ENCODE assay signal across 10 cellular contexts in the genomic region with DNA sequence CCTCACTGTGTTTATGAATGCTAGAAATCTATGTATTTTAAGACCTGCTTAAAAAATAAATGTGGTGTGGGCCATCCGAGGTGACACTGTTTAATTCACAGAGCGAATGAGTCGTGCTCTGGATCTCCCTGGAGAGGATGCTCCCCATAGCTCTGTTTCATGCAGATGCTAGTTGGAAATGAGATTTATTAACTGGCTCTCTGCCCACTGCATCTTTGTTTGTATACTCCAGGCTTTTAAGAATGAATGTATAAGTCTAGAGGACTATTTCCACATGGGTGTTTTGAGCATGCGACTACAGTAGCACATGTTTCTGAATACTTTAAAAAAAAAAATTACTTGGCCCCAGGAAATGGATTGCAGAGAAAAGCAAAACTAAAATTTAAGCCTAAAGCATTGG. TPM values are rescaled to one million over a fixed set of nuclear protein-coding genes. Genes with fewer than 3 reads are reported as not detected.
DNase-seq lines count a peak whose midpoint lies in the region; ATAC-seq and TF ChIP-seq lines count a peak whose summit lies in the region.
"Had no signal": no experiment of that assay in that cellular context is flagged by ENCODE, and none has a peak within 500 bp of the region (broad histone marks: within the 10 kb centered on the region; RNA-seq: fewer than 3 reads in every experiment).

No MANE protein-coding gene starts in this region.

- H3K9me3 ChIP-seq in AG04450 (ENCODE audit: control insufficient read depth, insufficient read depth, low read length) (no peaks in the 10 kb centered on the region), OCI-LY3 (ENCODE audit: insufficient read depth, low read length) (no peaks in the 10 kb centered on the region), hepatocyte (ENCODE audit: low read depth) (no peaks in the 10 kb centered on the region)

- H3K79me1 ChIP-seq in mesendoderm (ENCODE audit: low read length), result peaks cover 11% of the 10 kb centered on the region

- no peak overlapping the region for H4K5ac ChIP-seq in mesendoderm (ENCODE audit: low read length)

- CTCF ChIA-PET in AG04450 (lab: Charles Lee), result interaction anchor here (0.6 to 1.5 kb wide), 3 partner anchors 76 to 192 kb away, joined by 3 to 5 read pairs (median 3); no protein-coding TSS in a partner anchor

- H3K27ac ChIP-seq in AG04450 (ENCODE audit: low read depth, low read length), result no peak overlapping the region
- H3K27ac ChIP-seq in OCI-LY3 (ENCODE audit: low read length), result no peak overlapping the region
- no peak overlapping the region for H3K27ac ChIP-seq in hepatocyte
- no peak overlapping the region for H3K27ac ChIP-seq in mesendoderm (ENCODE audit: low read depth, low read length)
- H3K27ac ChIP-seq: WERI-Rb-1 had no signal

- ATAC-seq in HG02642 (IDR thresholded peaks at IDR 0.05; ENCODE audit: poor library complexity, unreplicated experiment), result no peak
- no peak for ATAC-seq in GM18511 (IDR thresholded peaks at IDR 0.05; ENCODE audit: unreplicated experiment)

- no peak overlapping the region for H4K8ac ChIP-seq in mesendoderm (ENCODE audit: low read depth, low read length)

- POLR2A ChIA-PET in AG04450 (lab: Yijun Ruan, JAX), result interaction anchor here (0.7 kb wide), 2 partner anchors 16 to 133 kb away, joined by 3 read pairs; no protein-coding TSS in a partner anchor

- no peak overlapping the region for H2AK5ac ChIP-seq in mesendoderm (ENCODE audit: low read length)

- no peak overlapping the region for H3K18ac ChIP-seq in mesendoderm (ENCODE audit: low read length)

- H3K4me3 ChIP-seq in AG04450 (ENCODE audit: low read depth, low read length), result no peak overlapping the region
- no peak overlapping the region for H3K4me3 ChIP-seq in OCI-LY3 (ENCODE audit: low read length)
- no peak overlapping the region for H3K4me3 ChIP-seq in hepatocyte
- H3K4me3 ChIP-seq in mesendoderm (ENCODE audit: low read length), result no peak overlapping the region

- TF ChIP-seq CTCF in AG04450 (IDR thresholded peaks at IDR 0.05; ENCODE audit: low read depth, low read length), result no peak
- TF ChIP-seq CTCF in OCI-LY3 (IDR thresholded peaks at IDR 0.05; ENCODE audit: low read depth, low read length), result no peak
- no peak for TF ChIP-seq CTCF in hepatocyte (IDR thresholded peaks at IDR 0.05; ENCODE audit: poor library complexity)

- H3K23ac ChIP-seq in mesendoderm (ENCODE audit: low read length), result no peak overlapping the region

- DNase-seq in AG04450 (ENCODE audit: low read depth, low spot score) (peak; percentile 52), DMS153 treated with DMSO at 0.1 percent for 48 hours (lab: John Stamatoyannopoulos, UW; ENCODE audit: unreplicated experiment) (peak; percentile 55), hepatocyte (ENCODE audit: low spot score) (peak; percentile 30), mesendoderm (no peak), Kasumi-1 (lab: John Stamatoyannopoulos, UW) (no peak)
- DNase-seq: cerebellar nuclear complex, WERI-Rb-1 had no signal

- WGBS in hepatocyte (ENCODE audit: low lambda C conversion rate, missing lambda C conversion rate), result 34% methylated on average over 4 of the region's 4 CpGs
- no CpG with 5 or more reads among the region's 4 CpGs for WGBS in mesendoderm (ENCODE audit: extremely low coverage, insufficient coverage, low lambda C conversion rate)

- H3K79me2 ChIP-seq in OCI-LY3 (ENCODE audit: low read length) (peaks cover 89% of the 10 kb centered on the region), hepatocyte (peaks cover 69% of the 10 kb centered on the region), mesendoderm (ENCODE audit: control insufficient read depth, insufficient read depth, low read length) (peaks cover 4% of the 10 kb centered on the region)

- no peak overlapping the region for H3K4ac ChIP-seq in mesendoderm (ENCODE audit: low read depth, low read length)

- no peak overlapping the region for H2BK5ac ChIP-seq in mesendoderm (ENCODE audit: low read length)

- H3K27me3 ChIP-seq in AG04450 (ENCODE audit: control insufficient read depth, insufficient read depth, low read length), result no peaks in the 10 kb centered on the region
- H3K27me3 ChIP-seq in OCI-LY3 (ENCODE audit: low read depth, low read length), result no peaks in the 10 kb centered on the region
- no peaks in the 10 kb centered on the region for H3K27me3 ChIP-seq in hepatocyte
- no peaks in the 10 kb centered on the region for H3K27me3 ChIP-seq in mesendoderm (ENCODE audit: insufficient read depth, low read length, poor library complexity)

- no peak overlapping the region for H2BK120ac ChIP-seq in mesendoderm (ENCODE audit: low read depth, low read length)

- H3K56ac ChIP-seq in mesendoderm (ENCODE audit: low read length), result no peak overlapping the region

- H3K9me2 ChIP-seq in hepatocyte (replicated peaks; ENCODE audit: insufficient read depth), result no peaks in the 10 kb centered on the region

- peak overlapping the region; percentile 26 for H3K4me2 ChIP-seq in OCI-LY3 (ENCODE audit: low read length)
- H3K4me2 ChIP-seq in hepatocyte, result peak overlapping the region; percentile 61
- no peak overlapping the region for H3K4me2 ChIP-seq in mesendoderm (ENCODE audit: low read length)

- H3K36me3 ChIP-seq in OCI-LY3 (replicated peaks; ENCODE audit: low read depth, low read length) (peaks cover 13% of the 10 kb centered on the region), hepatocyte (replicated peaks; ENCODE audit: insufficient read depth, low read depth) (no peaks in the 10 kb centered on the region), mesendoderm (ENCODE audit: control insufficient read depth, insufficient read depth, low read length) (no peaks in the 10 kb centered on the region)
- H3K36me3 ChIP-seq: WERI-Rb-1 had no signal

- H2AFZ ChIP-seq in OCI-LY3 (ENCODE audit: low read depth, low read length) (no peak overlapping the region), hepatocyte (no peak overlapping the region)

- H3K4me1 ChIP-seq in OCI-LY3 (ENCODE audit: low read length), result peaks cover 66% of the 10 kb centered on the region
- peaks cover 15% of the 10 kb centered on the region for H3K4me1 ChIP-seq in hepatocyte (ENCODE audit: insufficient read depth)
- H3K4me1 ChIP-seq in mesendoderm (ENCODE audit: control insufficient read depth, low read depth, low read length), result peaks cover 10% of the 10 kb centered on the region

- H2BK15ac ChIP-seq in mesendoderm (replicated peaks; ENCODE audit: low read depth), result no peak overlapping the region

- H4K20me1 ChIP-seq in OCI-LY3 (ENCODE audit: insufficient read depth, low read length) (peaks cover 76% of the 10 kb centered on the region), hepatocyte (ENCODE audit: insufficient read depth, poor library complexity, severe bottlenecking) (no peaks in the 10 kb centered on the region)

- no peak overlapping the region for H3K9ac ChIP-seq in OCI-LY3 (ENCODE audit: low read length)
- no peak overlapping the region for H3K9ac ChIP-seq in mesendoderm (ENCODE audit: low read length)

RNA-seq across cellular contexts. Expression of a gene that starts 3.9 kb away (rescaled TPM):
- polyA plus RNA-seq in AG04450 (2011; rRNA removed) (41.1 and 48.8 TPM in 2 replicates), hepatocyte (19.1 and 21.1 TPM in 2 replicates)
- polyA minus RNA-seq in AG04450 (2011; rRNA and poly(A)+ RNA removed), result 39.1 and 56.4 TPM in 2 replicates
- 27.6 and 28.2 TPM in 2 replicates for total RNA-seq in hepatocyte
- 26.0 TPM for polyA plus RNA-seq in mesendoderm (2013, experiment 1 of 2)
- polyA plus RNA-seq in mesendoderm (2013, experiment 2 of 2), result 25.5 TPM

Comparison
In these comparisons a context has a peak if more than half of its experiments do, and no peak if none do; other contexts are left out.
1. DNase-seq: peak in AG04450 (single experiment), DMS153 treated with DMSO at 0.1 percent for 48 hours (single experiment) and hepatocyte (single experiment); none in mesendoderm (single experiment) and Kasumi-1 (0 of 2).